8 cellular contexts compared by ENCODE assay signal in genomic region chr10:101031128-101031795, GRCh38. TPM values are rescaled to one million over a fixed set of nuclear protein-coding genes. Genes with fewer than 3 reads are reported as not detected.
DNase-seq lines count a peak whose midpoint lies in the region; ATAC-seq, FAIRE-seq and TF ChIP-seq lines count a peak whose summit lies in the region.

Gene PDZD7, minus strand, starts transcription at chr10:101031129. Its CDS starts 910 bp downstream, at chr10:101030219.
Gene SFXN3, plus strand, starts transcription at chr10:101031234. Its CDS starts 3,461 bp downstream, at chr10:101034695.

- H3K4me3 ChIP-seq in NT2/D1 (ENCODE audit: insufficient read length, low read depth) (peak within 1 kb of the TSS; percentile 62), endothelial cell of umbilical vein (replicated peaks in 1 of 3; ENCODE audit: insufficient read depth in 1 of 3, low read depth in 1 of 3, low read length in 3 of 3) (peak within 1 kb of the TSS; percentile 48 to 77 (median 71)), mononuclear cell (ENCODE audit: low read length) (peak within 1 kb of the TSS; percentile 81)

- no peak for TF ChIP-seq POLR2A in endothelial cell of umbilical vein (IDR thresholded peaks at IDR 0.05; ENCODE audit: low read depth, low read length)

- H3K27ac ChIP-seq in endothelial cell of umbilical vein (ENCODE audit: insufficient read depth, low read depth, low read length) = peak within 1 kb of the TSS; percentile 91

- dilution Hi-C loops in endothelial cell of umbilical vein (cut with MboI; ENCODE audit: extremely low pct_ligation_motif_present, low sequenced_read_pairs) = no loop called here

- H3K79me2 ChIP-seq in endothelial cell of umbilical vein (ENCODE audit: control insufficient read depth, insufficient read depth, low read length) = peaks cover 11% of the 10 kb centered on the region

- ATAC-seq in GM21390 (IDR thresholded peaks at IDR 0.05; ENCODE audit: unreplicated experiment) = peak; percentile 94

- no TSS peak for BruUV-seq in endothelial cell of umbilical vein (replicated peaks; lab: Mats Ljungman, UMichigan)

- DNase-seq in COLO668 (lab: John Stamatoyannopoulos, UW; ENCODE audit: unreplicated experiment) = peak; percentile 90
- peak; percentile 95 for DNase-seq in HTR-8/SVneo (ENCODE audit: insufficient read length, low spot score)
- no peak for DNase-seq in NT2/D1 (ENCODE audit: low read depth, low spot score)
- peak; percentile 91 for DNase-seq in activated T-cell treated with anti-CD3 and anti-CD28 coated beads for 24 hours (ENCODE audit: low read depth)
- peak; percentile 88 for DNase-seq in endothelial cell of umbilical vein (ENCODE audit: low read depth, low spot score)
- DNase-seq in stimulated activated CD8-positive, alpha-beta memory T cell treated with anti-CD3 and anti-CD28 coated beads, Interleukin-2, amount 100 ng/mL, for 48 hours (ENCODE audit: low read depth in 2 of 2) = peak; percentile 94 to 97

- H3K9me3 ChIP-seq in NT2/D1 (ENCODE audit: insufficient read depth, low read length) = no peaks in the 10 kb centered on the region
- no peaks in the 10 kb centered on the region for H3K9me3 ChIP-seq in endothelial cell of umbilical vein (replicated peaks; ENCODE audit: control insufficient read depth, insufficient read depth, low read length)
- H3K9me3 ChIP-seq in mononuclear cell (ENCODE audit: low read depth, low read length) = no peaks in the 10 kb centered on the region

- H3K9ac ChIP-seq in NT2/D1 (ENCODE audit: insufficient read length, low read depth) (peak within 1 kb of the TSS; percentile 79), endothelial cell of umbilical vein (replicated peaks; ENCODE audit: extremely low read depth, insufficient read depth, low read length) (peak within 1 kb of the TSS; percentile 90)

- no peaks in the 10 kb centered on the region for H3K9me1 ChIP-seq in endothelial cell of umbilical vein (replicated peaks; ENCODE audit: control insufficient read depth, extremely low read depth, insufficient read depth, low read length)

- peak; percentile 40 for FAIRE-seq in HTR-8/SVneo (lab: Jason Lieb, UNC)
- peak; percentile 90 for FAIRE-seq in endothelial cell of umbilical vein (lab: Jason Lieb, UNC)

- H4K20me1 ChIP-seq in endothelial cell of umbilical vein (replicated peaks; ENCODE audit: control insufficient read depth, extremely low read depth, insufficient read depth, low read length) = no peaks in the 10 kb centered on the region

- no peak for TF ChIP-seq CTCF in endothelial cell of umbilical vein (IDR thresholded peaks at IDR 0.05; ENCODE audit: extremely low read depth in 1 of 2, insufficient read depth in 1 of 2, low read depth in 1 of 2, low read length in 2 of 2)

- no peaks in the 10 kb centered on the region for H3K27me3 ChIP-seq in NT2/D1 (ENCODE audit: insufficient read depth, insufficient read length)
- peaks cover 0 to 9% of the 10 kb centered on the region in 2 experiments for H3K27me3 ChIP-seq in endothelial cell of umbilical vein (ENCODE audit: control insufficient read depth in 2 of 2, insufficient read depth in 2 of 2, low read length in 2 of 2)
- H3K27me3 ChIP-seq in mononuclear cell (ENCODE audit: insufficient read depth, low read length) = no peaks in the 10 kb centered on the region

- CTCF ChIA-PET in endothelial cell of umbilical vein (lab: Charles Lee) = interaction anchor here (1.0 to 6.3 kb wide), 12 partner anchors 10 to 142 kb away, joined by 3 to 74 read pairs (median 8); no protein-coding TSS in a partner anchor

- POLR2A ChIA-PET in endothelial cell of umbilical vein (lab: Charles Lee) = interaction anchor here (1.2 kb wide), 1 partner anchor 11 kb away, joined by 3 read pairs; no protein-coding TSS in a partner anchor

- H3K4me1 ChIP-seq in NT2/D1 (ENCODE audit: insufficient read depth, insufficient read length) (peaks cover 13% of the 10 kb centered on the region), endothelial cell of umbilical vein (ENCODE audit: control insufficient read depth, extremely low read depth, insufficient read depth, low read length) (peaks cover 16% of the 10 kb centered on the region), mononuclear cell (ENCODE audit: insufficient read depth, low read length) (peaks cover 34% of the 10 kb centered on the region)

- intact Hi-C loops in endothelial cell of umbilical vein (cut with micrococcal nuclease) = loop anchor here (5.0 kb wide), 1 partner anchor 36 kb away; no protein-coding TSS in a partner anchor

- H2AFZ ChIP-seq in endothelial cell of umbilical vein (ENCODE audit: low read depth, low read length) = peak within 1 kb of the TSS; percentile 94

- H3K4me2 ChIP-seq in endothelial cell of umbilical vein (ENCODE audit: insufficient read depth, low read length) = peak within 1 kb of the TSS; percentile 66

- H3K36me3 ChIP-seq in NT2/D1 (ENCODE audit: insufficient read depth, insufficient read length, low read length) (peaks cover 16% of the 10 kb centered on the region), endothelial cell of umbilical vein (ENCODE audit: control insufficient read depth in 2 of 2, extremely low read depth in 1 of 2, insufficient read depth in 2 of 2, low read length in 2 of 2) (peaks cover 8 to 12% of the 10 kb centered on the region in 2 experiments)

TF ChIP-seq in endothelial cell of umbilical vein, 7 proteins besides CTCF, POLR2A, EP300 and RAD21:
- no peak for TF ChIP-seq MAX (IDR thresholded peaks at IDR 0.05; ENCODE audit: insufficient read depth, insufficient read length)
- TF ChIP-seq POLR2AphosphoS5 (IDR thresholded peaks at IDR 0.05; ENCODE audit: insufficient read depth, low read depth, low read length) = no peak
- TF ChIP-seq GATA2 (IDR thresholded peaks at IDR 0.05; ENCODE audit: insufficient read depth, insufficient read length, low read depth, low read length) = no peak
- TF ChIP-seq MYC (IDR thresholded peaks at IDR 0.05; ENCODE audit: low read depth, low read length) = no peak
- TF ChIP-seq JUN (IDR thresholded peaks at IDR 0.05; ENCODE audit: borderline replicate concordance, insufficient read depth, insufficient read length, low read depth) = no peak
- no peak for TF ChIP-seq EZH2 (IDR thresholded peaks at IDR 0.05; ENCODE audit: borderline replicate concordance, low read depth, low read length, severe bottlenecking)
- no peak for TF ChIP-seq FOS (IDR thresholded peaks at IDR 0.05; ENCODE audit: borderline replicate concordance, insufficient read depth, low read length)

RNA-seq across cellular contexts. Expression of gene PDZD7, which starts in this region (rescaled TPM):
- total RNA-seq in endothelial cell of umbilical vein (0.55 and 1.6 TPM in 2 replicates), mononuclear cell (0.21 TPM)
- polyA plus RNA-seq in endothelial cell of umbilical vein = 0.41 and 0.92 TPM in 2 replicates
- polyA plus RNA-seq in endothelial cell of umbilical vein (2011; cell fraction: cytosol; rRNA removed) = 0.36 and 0.69 TPM in 2 replicates
- 1.3 and 1.7 TPM in 2 replicates for polyA plus RNA-seq in endothelial cell of umbilical vein (2011; cell fraction: nucleus; rRNA removed)
- 1.0 and 2.6 TPM in 2 replicates for polyA plus RNA-seq in endothelial cell of umbilical vein (2012)
- polyA minus RNA-seq in endothelial cell of umbilical vein = 0.22 and 0.45 TPM in 2 replicates
- polyA minus RNA-seq in endothelial cell of umbilical vein (2011; cell fraction: cytosol; rRNA and poly(A)+ RNA removed) = 0.72 TPM
- polyA minus RNA-seq in endothelial cell of umbilical vein (2011; cell fraction: nucleus; rRNA and poly(A)+ RNA removed) = 0.14 TPM in 1 of 2 replicates, not detected in the other

RNA-seq across cellular contexts. Expression of gene SFXN3, which starts in this region (rescaled TPM):
- total RNA-seq in endothelial cell of umbilical vein = 79.6 and 83.1 TPM in 2 replicates
- polyA plus RNA-seq in endothelial cell of umbilical vein = 117 and 125 TPM in 2 replicates
- polyA plus RNA-seq in endothelial cell of umbilical vein (2011; cell fraction: cytosol; rRNA removed) = 75.8 and 81.7 TPM in 2 replicates
- polyA plus RNA-seq in endothelial cell of umbilical vein (2011; cell fraction: nucleus; rRNA removed) = 327 and 344 TPM in 2 replicates
- 67.4 and 75.2 TPM in 2 replicates for polyA plus RNA-seq in endothelial cell of umbilical vein (2012)
- polyA minus RNA-seq in endothelial cell of umbilical vein = 177 and 187 TPM in 2 replicates
- 82.2 TPM for polyA minus RNA-seq in endothelial cell of umbilical vein (2011; cell fraction: cytosol; rRNA and poly(A)+ RNA removed)
- 63.1 and 94.4 TPM in 2 replicates for polyA minus RNA-seq in endothelial cell of umbilical vein (2011; cell fraction: nucleus; rRNA and poly(A)+ RNA removed)
- 28.4 TPM for total RNA-seq in mononuclear cell
